Comparison of ENCODE assay signal across 8 cellular contexts in genomic region chr18:63518178-63519012, GRCh38. TPM values are rescaled to one million over a fixed set of nuclear protein-coding genes. Genes with fewer than 3 reads are reported as not detected.
DNase-seq lines count a peak whose midpoint lies in the region; ATAC-seq, FAIRE-seq and TF ChIP-seq lines count a peak whose summit lies in the region.

No MANE protein-coding gene starts in this region.

- H3K27ac ChIP-seq in Peyer's patch (no peak overlapping the region), osteoblast (ENCODE audit: low read depth, low read length) (no peak overlapping the region)

- H3K36me3 ChIP-seq in Peyer's patch = no peaks in the 10 kb centered on the region
- H3K36me3 ChIP-seq in osteoblast (ENCODE audit: insufficient read depth, low read length) = no peaks in the 10 kb centered on the region

- TF ChIP-seq CTCF in LNCaP clone FGC (IDR thresholded peaks at IDR 0.05; ENCODE audit: control insufficient read depth, extremely low read depth, insufficient read depth) = peak; percentile 83
- TF ChIP-seq CTCF in Peyer's patch (IDR thresholded peaks at IDR 0.05) = peak; percentile 53 to 81 (median 80)
- peak; percentile 69 for TF ChIP-seq CTCF in fibroblast of villous mesenchyme (IDR thresholded peaks at IDR 0.05; ENCODE audit: insufficient read depth, low read depth, low read length)
- peak; percentile 71 for TF ChIP-seq CTCF in osteoblast (IDR thresholded peaks at IDR 0.05; ENCODE audit: extremely low read depth, low read depth, low read length)

- ATAC-seq in activated T-cell treated with anti-CD3 and anti-CD28 coated beads, Interleukin-2, amount 50 U/mL, for 4 hours = peak; percentile 59 to 77

- H3K4me3 ChIP-seq in LNCaP clone FGC (ENCODE audit: low read depth, low read length) = no peak overlapping the region
- H3K4me3 ChIP-seq in Peyer's patch = no peak overlapping the region
- no peak overlapping the region for H3K4me3 ChIP-seq in fibroblast of villous mesenchyme (ENCODE audit: low read depth, low read length)
- no peak overlapping the region for H3K4me3 ChIP-seq in osteoblast (ENCODE audit: insufficient read depth, low read length)

- H2AFZ ChIP-seq in osteoblast (ENCODE audit: low read length) = peak overlapping the region; percentile 78

- no peaks in the 10 kb centered on the region for H4K20me1 ChIP-seq in osteoblast (ENCODE audit: insufficient read depth, low read length)

- no peaks in the 10 kb centered on the region for H3K9me3 Mint-ChIP-seq in activated T-cell treated with anti-CD3 and anti-CD28 coated beads, Interleukin-2, amount 50 U/mL, for 4 hours

- H3K4me1 ChIP-seq in Peyer's patch = no peaks in the 10 kb centered on the region
- peaks cover 3% of the 10 kb centered on the region for H3K4me1 ChIP-seq in osteoblast (ENCODE audit: insufficient read depth, low read length)

- DNase-seq in GM03348 (ENCODE audit: low spot score) (peak; percentile 60), H54 (ENCODE audit: insufficient read length, low spot score) (peak; percentile 13), LNCaP clone FGC (ENCODE audit: low read depth) (peak; percentile 55), Peyer's patch (peak in 2 of 3 donors; percentile 46 to 81), fibroblast of villous mesenchyme (ENCODE audit: low read depth) (peak; percentile 79), osteoblast (ENCODE audit: insufficient read length, low spot score, missing footprints) (no peak), HuH-7 (ENCODE audit: low spot score) (no peak)
- DNase-seq in activated T-cell treated with anti-CD3 and anti-CD28 coated beads, Interleukin-2, amount 50 U/mL, for 4 hours = peak; percentile 23

- TF ChIP-seq POLR2A in H54 (IDR thresholded peaks at IDR 0.05; ENCODE audit: low read depth, low read length) (no peak), Peyer's patch (IDR thresholded peaks at IDR 0.05) (no peak)

- no peak overlapping the region for H3K4me2 ChIP-seq in osteoblast (ENCODE audit: insufficient read depth, low read length)

- no peak overlapping the region for H3K4me3 Mint-ChIP-seq in activated T-cell treated with anti-CD3 and anti-CD28 coated beads, Interleukin-2, amount 50 U/mL, for 4 hours

- H3K36me3 Mint-ChIP-seq in activated T-cell treated with anti-CD3 and anti-CD28 coated beads, Interleukin-2, amount 50 U/mL, for 4 hours (ENCODE audit: insufficient read depth) = no peaks in the 10 kb centered on the region

- peak; percentile 91 for FAIRE-seq in H54 (lab: Jason Lieb, UNC)

- peaks cover 11% of the 10 kb centered on the region for H3K27me3 Mint-ChIP-seq in activated T-cell treated with anti-CD3 and anti-CD28 coated beads, Interleukin-2, amount 50 U/mL, for 4 hours (ENCODE audit: low read depth)

- H3K9me3 ChIP-seq in Peyer's patch = no peaks in the 10 kb centered on the region
- no peaks in the 10 kb centered on the region for H3K9me3 ChIP-seq in osteoblast (ENCODE audit: low read depth, low read length)

- no peaks in the 10 kb centered on the region for H3K79me2 ChIP-seq in osteoblast (ENCODE audit: insufficient read depth, low read length)

- H3K4me1 Mint-ChIP-seq in activated T-cell treated with anti-CD3 and anti-CD28 coated beads, Interleukin-2, amount 50 U/mL, for 4 hours (ENCODE audit: low read depth) = no peaks in the 10 kb centered on the region

- H3K27me3 ChIP-seq in Peyer's patch (no peaks in the 10 kb centered on the region), osteoblast (ENCODE audit: insufficient read depth, low read length) (peaks cover 28% of the 10 kb centered on the region)

RNA-seq across cellular contexts. Expression of gene SERPINB12, which starts 23.8 kb away (rescaled TPM):
- total RNA-seq in Peyer's patch (not detected), fibroblast of villous mesenchyme (not detected in 2 replicates), osteoblast (not detected in 2 replicates)
- not detected for total RNA-seq in activated T-cell treated with anti-CD3 and anti-CD28 coated beads, Interleukin-2, amount 50 U/mL, for 4 hours

RNA-seq across cellular contexts. Expression of gene SERPINB5, which starts 41.6 kb away (rescaled TPM):
- total RNA-seq in Peyer's patch (10 to 100 TPM in 2 of 4 donors, 1 to 10 TPM in 2; 5.2 to 26.1 (median 14.7) TPM), fibroblast of villous mesenchyme (not detected in 2 replicates), osteoblast (not detected in 2 replicates)
- total RNA-seq in activated T-cell treated with anti-CD3 and anti-CD28 coated beads, Interleukin-2, amount 50 U/mL, for 4 hours = not detected

Comparison
In these comparisons a context has a peak if more than half of its experiments do, and no peak if none do; other contexts are left out.
1. DNase-seq: peak in GM03348 (single experiment), H54 (single experiment), LNCaP clone FGC (single experiment), Peyer's patch (2 of 3), activated T-cell treated with anti-CD3 and anti-CD28 coated beads, Interleukin-2, amount 50 U/mL, for 4 hours (single experiment) and fibroblast of villous mesenchyme (single experiment); none in osteoblast (single experiment) and HuH-7 (single experiment).
2. Peak in every context shown above with its lines, with median percentiles within 50 percentile points of each other: CTCF ChIP-seq.